ENCODE assay signal across 8 cellular contexts in the genomic region with DNA sequence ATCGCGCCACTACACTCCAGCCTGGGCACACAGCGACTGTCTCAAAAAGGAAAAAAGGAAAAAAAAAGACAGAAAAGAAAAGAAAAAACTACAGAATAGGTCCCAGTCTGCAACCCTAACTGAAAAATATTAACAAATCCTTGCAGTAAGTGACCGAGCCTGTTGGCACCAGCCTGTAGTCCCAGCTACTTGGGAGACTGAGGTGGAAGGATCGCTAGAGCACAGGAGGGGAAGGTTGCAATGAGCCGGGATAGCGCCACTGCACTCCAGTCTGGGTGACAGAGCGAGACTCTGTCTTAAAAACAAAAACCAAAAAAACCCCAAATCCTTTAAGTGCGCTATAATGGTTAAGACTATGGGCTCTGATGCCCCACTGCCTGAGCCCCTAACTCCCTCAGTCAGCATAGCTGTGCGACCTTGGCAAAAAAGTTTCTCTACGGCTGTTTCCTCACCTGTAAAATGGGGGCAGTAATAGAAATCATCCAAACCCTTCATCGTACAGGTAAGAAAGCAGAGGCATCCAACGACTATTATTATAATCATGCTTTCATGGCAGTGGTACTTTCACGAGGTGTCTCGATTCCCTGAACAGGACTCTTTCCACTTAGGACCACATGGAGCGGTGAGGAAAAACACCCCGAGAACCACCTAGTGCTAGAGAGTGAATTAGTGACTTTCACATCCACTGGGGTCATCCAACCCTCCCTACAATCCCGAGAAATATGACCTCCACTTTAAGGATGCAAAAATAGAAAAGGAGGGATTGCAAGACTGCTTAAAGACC. TPM values are rescaled to one million over a fixed set of nuclear protein-coding genes. Genes with fewer than 3 reads are reported as not detected.
DNase-seq lines count a peak whose midpoint lies in the region; ATAC-seq and TF ChIP-seq lines count a peak whose summit lies in the region.

No MANE protein-coding gene starts in this region.

- H3K4me2 ChIP-seq in mammary epithelial cell (ENCODE audit: insufficient read depth, low read depth, low read length): peak overlapping the region; percentile 86

- peaks cover 47% of the 10 kb centered on the region for H3K79me2 ChIP-seq in mammary epithelial cell (ENCODE audit: insufficient read depth, low read length)

- in situ Hi-C loops in mammary epithelial cell (cut with MboI; ENCODE audit: low sequenced_read_pairs in 2 of 2): loop anchor here in 1 of 2 donors (10.0 kb wide), 1 partner anchor 233 kb away; no protein-coding TSS in a partner anchor

- H3K4me3 ChIP-seq in NB4 (ENCODE audit: low read depth, low read length) (peak overlapping the region; percentile 97), mammary epithelial cell (replicated peaks in 1 of 3; ENCODE audit: insufficient read depth in 1 of 3, low read depth in 2 of 3, low read length in 3 of 3) (peak overlapping the region; percentile 76 to 93 (median 88)), liver (ENCODE audit: low read depth in 1 of 3, low read length in 3 of 3) (peak overlapping the region; percentile 66 to 99 (median 73))

- no peak for TF ChIP-seq RAD21 in liver (IDR thresholded peaks at IDR 0.05)

- WGBS in mammary epithelial cell (ENCODE audit: low coverage, missing lambda C conversion rate): under 1% methylated on average over 17 of the region's 18 CpGs
- 18% methylated on average over 18 of the region's 18 CpGs for WGBS in liver

- BruUV-seq in mammary epithelial cell (replicated peaks; lab: Mats Ljungman, UMichigan): TSS peak; percentile 70

- H3K36me3 ChIP-seq in mammary epithelial cell (ENCODE audit: insufficient read depth, low read length): peaks cover 9% of the 10 kb centered on the region
- H3K36me3 ChIP-seq in liver (ENCODE audit: control insufficient read depth in 4 of 4, insufficient read depth in 3 of 4, low read depth in 1 of 4, low read length in 3 of 4): peaks cover 1 to 9% (median 3%) of the 10 kb centered on the region in 4 donors

- DNase-seq in NB4 (ENCODE audit: low read depth): no peak
- peak; percentile 24 for DNase-seq in mammary epithelial cell
- DNase-seq in NCI-H2227 (lab: John Stamatoyannopoulos, UW; ENCODE audit: unreplicated experiment): no peak
- no peak for DNase-seq in SHP77 treated with DMSO at 0.1 percent for 48 hours (lab: John Stamatoyannopoulos, UW)
- no peak for DNase-seq in NCI-H2227 treated with DMSO at 0.1 percent for 48 hours (lab: John Stamatoyannopoulos, UW)

- ATAC-seq in GM19023 (IDR thresholded peaks at IDR 0.05; ENCODE audit: unreplicated experiment): peak; percentile 10

- no peak for TF ChIP-seq POLR2A in NB4 (IDR thresholded peaks at IDR 0.05; ENCODE audit: extremely low read depth, insufficient read length)

- TF ChIP-seq CTCF in NB4 (IDR thresholded peaks at IDR 0.05; ENCODE audit: low read depth, low read length) (no peak), mammary epithelial cell (conservative IDR thresholded peaks at IDR 0.05 in 1 of 2, IDR thresholded peaks at IDR 0.05 in 1 of 2; ENCODE audit: extremely low read depth in 1 of 2, insufficient read depth in 1 of 2, low read depth in 1 of 2, low read length in 2 of 2) (no peak), liver (IDR thresholded peaks at IDR 0.05; ENCODE audit: low read depth, low read length, missing input control) (no peak)

- CTCF ChIA-PET in mammary epithelial cell (lab: Charles Lee; ENCODE audit: low non-redundant PET): no interaction called here

- peaks cover 18% of the 10 kb centered on the region for H3K4me1 ChIP-seq in mammary epithelial cell (ENCODE audit: insufficient read depth, low read length)
- peaks cover 0 to 12% (median 8%) of the 10 kb centered on the region in 4 donors for H3K4me1 ChIP-seq in liver (ENCODE audit: control insufficient read depth in 4 of 4, insufficient read depth in 4 of 4, low read length in 3 of 4)

- dilution Hi-C loops in mammary epithelial cell (cut with HindIII; ENCODE audit: low sequenced_read_pairs): no loop called here

- peak overlapping the region; percentile 87 for H3K9ac ChIP-seq in mammary epithelial cell (ENCODE audit: insufficient read depth, low read length)
- H3K9ac ChIP-seq in liver (ENCODE audit: low read depth in 1 of 2, low read length in 2 of 2): peak overlapping the region; percentile 74 to 77

- intact Hi-C loops in mammary epithelial cell (cut with micrococcal nuclease): loop anchor here (1.0 to 2.0 kb wide), 3 partner anchors 37 to 233 kb away; no protein-coding TSS in a partner anchor

- H4K20me1 ChIP-seq in mammary epithelial cell (ENCODE audit: insufficient read depth, low read length): no peaks in the 10 kb centered on the region

- H2AFZ ChIP-seq in mammary epithelial cell (ENCODE audit: low read depth, low read length): peak overlapping the region; percentile 84

- H3K27ac ChIP-seq in mammary epithelial cell (ENCODE audit: insufficient read depth, low read depth, low read length): peak overlapping the region; percentile 84
- H3K27ac ChIP-seq in liver (ENCODE audit: low read depth in 1 of 2, low read length in 2 of 2): peak overlapping the region; percentile 24 to 80
- peak overlapping the region; percentile 60 for H3K27ac ChIP-seq in temporal lobe (ENCODE audit: low read depth, low read length)

- H3K27me3 ChIP-seq in mammary epithelial cell (ENCODE audit: insufficient read depth, low read length) (no peaks in the 10 kb centered on the region), liver (ENCODE audit: control insufficient read depth in 4 of 4, insufficient read depth in 4 of 4, low read length in 3 of 4) (no peaks in the 10 kb centered on the region)

- no peaks in the 10 kb centered on the region for H3K9me3 ChIP-seq in mammary epithelial cell (replicated peaks; ENCODE audit: insufficient read depth, low read length)
- H3K9me3 ChIP-seq in liver (ENCODE audit: control insufficient read depth in 4 of 4, low read length in 3 of 4): no peaks in the 10 kb centered on the region

TF ChIP-seq in liver, 16 proteins besides CTCF, POLR2A, EP300 and RAD21:
- TF ChIP-seq, protein P1, sequence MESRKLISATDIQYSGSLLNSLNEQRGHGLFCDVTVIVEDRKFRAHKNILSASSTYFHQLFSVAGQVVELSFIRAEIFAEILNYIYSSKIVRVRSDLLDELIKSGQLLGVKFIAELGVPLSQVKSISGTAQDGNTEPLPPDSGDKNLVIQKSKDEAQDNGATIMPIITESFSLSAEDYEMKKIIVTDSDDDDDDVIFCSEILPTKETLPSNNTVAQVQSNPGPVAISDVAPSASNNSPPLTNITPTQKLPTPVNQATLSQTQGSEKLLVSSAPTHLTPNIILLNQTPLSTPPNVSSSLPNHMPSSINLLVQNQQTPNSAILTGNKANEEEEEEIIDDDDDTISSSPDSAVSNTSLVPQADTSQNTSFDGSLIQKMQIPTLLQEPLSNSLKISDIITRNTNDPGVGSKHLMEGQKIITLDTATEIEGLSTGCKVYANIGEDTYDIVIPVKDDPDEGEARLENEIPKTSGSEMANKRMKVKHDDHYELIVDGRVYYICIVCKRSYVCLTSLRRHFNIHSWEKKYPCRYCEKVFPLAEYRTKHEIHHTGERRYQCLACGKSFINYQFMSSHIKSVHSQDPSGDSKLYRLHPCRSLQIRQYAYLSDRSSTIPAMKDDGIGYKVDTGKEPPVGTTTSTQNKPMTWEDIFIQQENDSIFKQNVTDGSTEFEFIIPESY (IDR thresholded peaks at IDR 0.05): no peak

RNA-seq across cellular contexts. Expression of a gene that starts 0.8 kb away (rescaled TPM):
- total RNA-seq in mammary epithelial cell (100 to 1,000 TPM in 1 of 2 donors, 10 to 100 TPM in 1; 77.5 to 239 TPM), liver (10 to 100 TPM; 39.2 to 73.7 TPM), temporal lobe (123 TPM)
- polyA plus RNA-seq in mammary epithelial cell (267 TPM), liver (100 to 1,000 TPM; 200 to 271 TPM)
- 104 TPM for polyA minus RNA-seq in mammary epithelial cell
